ENCODE assay signal across 8 cellular contexts in genomic region chr3:15333099-15333956, GRCh38. TPM values are rescaled to one million over a fixed set of nuclear protein-coding genes. Genes with fewer than 3 reads are reported as not detected.
DNase-seq lines count a peak whose midpoint lies in the region; ATAC-seq, FAIRE-seq and TF ChIP-seq lines count a peak whose summit lies in the region.

No MANE protein-coding gene starts in this region.

- no peaks in the 10 kb centered on the region for H3K9me3 ChIP-seq in CD8-positive, alpha-beta T cell (ENCODE audit: low read length)
- no peaks in the 10 kb centered on the region for H3K9me3 ChIP-seq in OCI-LY1 (ENCODE audit: low read length)
- no peaks in the 10 kb centered on the region for H3K9me3 ChIP-seq in effector memory CD4-positive, alpha-beta T cell (ENCODE audit: control insufficient read depth, low read length)

- peaks cover 21% of the 10 kb centered on the region for H3K36me3 Mint-ChIP-seq in CD8-positive, alpha-beta T cell
- no peaks in the 10 kb centered on the region for H3K36me3 Mint-ChIP-seq in neural crest cell (ENCODE audit: low read depth)

- peaks cover 42% of the 10 kb centered on the region for H3K4me1 Mint-ChIP-seq in CD8-positive, alpha-beta T cell (ENCODE audit: low read depth)
- peaks cover 13% of the 10 kb centered on the region for H3K4me1 Mint-ChIP-seq in neural crest cell

- no peak overlapping the region for H3K27ac ChIP-seq in CD8-positive, alpha-beta T cell (ENCODE audit: low read depth, low read length)
- H3K27ac ChIP-seq in OCI-LY1 (ENCODE audit: low read depth, low read length, poor library complexity, severe bottlenecking): no peak overlapping the region
- peak overlapping the region; percentile 84 for H3K27ac ChIP-seq in effector memory CD4-positive, alpha-beta T cell (ENCODE audit: insufficient read depth, low read length, poor library complexity, severe bottlenecking)

- H3K27ac Mint-ChIP-seq in CD8-positive, alpha-beta T cell: peak overlapping the region; percentile 90
- H3K27ac Mint-ChIP-seq in neural crest cell (ENCODE audit: unreplicated experiment): peak overlapping the region; percentile 27

- no peak for DNase-seq in CD8-positive, alpha-beta T cell
- no peak for DNase-seq in effector memory CD4-positive, alpha-beta T cell
- no peak for DNase-seq in neural crest cell (ENCODE audit: low read depth, low spot score)
- no peak for DNase-seq in GM12892 (ENCODE audit: insufficient read length)
- no peak for DNase-seq in EL
- no peak for DNase-seq in dedifferentiated amniotic fluid mesenchymal stem cell (ENCODE audit: extremely low spot score)
- DNase-seq in DMS 273 (lab: John Stamatoyannopoulos, UW; ENCODE audit: unreplicated experiment): no peak

- H3K9me3 Mint-ChIP-seq in CD8-positive, alpha-beta T cell: no peaks in the 10 kb centered on the region
- no peaks in the 10 kb centered on the region for H3K9me3 Mint-ChIP-seq in neural crest cell

- H3K27me3 Mint-ChIP-seq in CD8-positive, alpha-beta T cell (ENCODE audit: low read depth): no peaks in the 10 kb centered on the region
- peaks cover 39% of the 10 kb centered on the region for H3K27me3 Mint-ChIP-seq in neural crest cell (ENCODE audit: low read depth)

- CTCF ChIA-PET in CD8-positive, alpha-beta T cell (lab: Charles Lee): interaction anchor here (0.7 to 5.6 kb wide), 31 partner anchors 9 to 130 kb away, joined by 3 to 127 read pairs (median 4); no protein-coding TSS in a partner anchor

- H3K4me3 Mint-ChIP-seq in CD8-positive, alpha-beta T cell: peak overlapping the region; percentile 91
- H3K4me3 Mint-ChIP-seq in neural crest cell: peak overlapping the region; percentile 91

- no peak for TF ChIP-seq CTCF in CD8-positive, alpha-beta T cell (IDR thresholded peaks at IDR 0.05)
- TF ChIP-seq CTCF in OCI-LY1 (IDR thresholded peaks at IDR 0.05; ENCODE audit: low read length) (no peak), neural crest cell (conservative IDR thresholded peaks at IDR 0.05) (no peak)

- peak overlapping the region; percentile 97 for H3K4me3 ChIP-seq in CD8-positive, alpha-beta T cell (ENCODE audit: low read depth, low read length)
- peak overlapping the region; percentile 77 for H3K4me3 ChIP-seq in OCI-LY1 (ENCODE audit: low read depth, low read length, poor library complexity, severe bottlenecking)
- peak overlapping the region; percentile 95 for H3K4me3 ChIP-seq in effector memory CD4-positive, alpha-beta T cell (ENCODE audit: insufficient read depth, low read depth, low read length, poor library complexity, severe bottlenecking)

- peak overlapping the region; percentile 51; the same call in 1 of the 2 replicates for H3K9ac ChIP-seq in OCI-LY1 (ENCODE audit: low read length)

- no peak for ATAC-seq in CD8-positive, alpha-beta T cell

- H3K4me2 ChIP-seq in OCI-LY1 (ENCODE audit: low read length): peak overlapping the region; percentile 96

- no peaks in the 10 kb centered on the region for H3K27me3 ChIP-seq in CD8-positive, alpha-beta T cell (ENCODE audit: insufficient read depth, low read length)
- no peaks in the 10 kb centered on the region for H3K27me3 ChIP-seq in OCI-LY1 (ENCODE audit: insufficient read depth, low read length)
- no peaks in the 10 kb centered on the region for H3K27me3 ChIP-seq in effector memory CD4-positive, alpha-beta T cell (replicated peaks; ENCODE audit: control insufficient read depth, insufficient read depth, low read length, poor library complexity, severe bottlenecking)

- H3K79me2 ChIP-seq in OCI-LY1 (ENCODE audit: insufficient read depth, low read length): no peaks in the 10 kb centered on the region

- TF ChIP-seq POLR2A in GM12892 (IDR thresholded peaks at IDR 0.05; ENCODE audit: low read depth, low read length): no peak

- FAIRE-seq in GM12892 (lab: Jason Lieb, UNC): no peak

- H3K4me1 ChIP-seq in CD8-positive, alpha-beta T cell (ENCODE audit: insufficient read depth, low read length): peaks cover 31% of the 10 kb centered on the region
- H3K4me1 ChIP-seq in OCI-LY1 (ENCODE audit: insufficient read depth, low read length, severe bottlenecking): peaks cover 26% of the 10 kb centered on the region
- H3K4me1 ChIP-seq in effector memory CD4-positive, alpha-beta T cell (ENCODE audit: control insufficient read depth, insufficient read depth, low read length, poor library complexity, severe bottlenecking): peaks cover 19% of the 10 kb centered on the region

- H3K9me2 ChIP-seq in OCI-LY1 (ENCODE audit: low read depth, low read length): no peaks in the 10 kb centered on the region

- POLR2A ChIA-PET in CD8-positive, alpha-beta T cell (lab: Charles Lee): interaction anchor here (0.7 to 2.7 kb wide), 8 partner anchors 9 to 127 kb away, joined by 3 to 16 read pairs (median 5); partner anchors contain the start of gene CAPN7

- no peaks in the 10 kb centered on the region for H3F3A ChIP-seq in OCI-LY1 (ENCODE audit: insufficient read depth, low read length)

- peak overlapping the region; percentile 21; the same call in 1 of the 2 replicates for H2AFZ ChIP-seq in OCI-LY1 (ENCODE audit: low read length)

- H3K36me3 ChIP-seq in CD8-positive, alpha-beta T cell (ENCODE audit: insufficient read depth, low read length): no peaks in the 10 kb centered on the region
- H3K36me3 ChIP-seq in OCI-LY1 (ENCODE audit: insufficient read depth, low read length): no peaks in the 10 kb centered on the region
- H3K36me3 ChIP-seq in effector memory CD4-positive, alpha-beta T cell (ENCODE audit: control insufficient read depth, insufficient read depth, low read length): no peaks in the 10 kb centered on the region

- intact Hi-C loops in CD8-positive, alpha-beta T cell (cut with DNase I, micrococcal nuclease): loop anchor here (2.0 to 5.0 kb wide), 3 partner anchors 41 to 269 kb away; partner anchors contain the start of gene CAPN7 (in 2 of the 2)

- H4K20me1 ChIP-seq in OCI-LY1 (ENCODE audit: insufficient read depth, low read length): no peaks in the 10 kb centered on the region

RNA-seq across cellular contexts. Expression of gene SH3BP5, which starts 0.9 kb away (rescaled TPM):
- total RNA-seq in CD8-positive, alpha-beta T cell: 1 to 10 TPM; 4.4 to 5.9 TPM
- total RNA-seq in neural crest cell: 4.8 and 5.2 TPM in 2 replicates
- 25.2 TPM for polyA plus RNA-seq in GM12892 (2012; ENCODE audit: missing spikeins)
